In genomic region chr10:110571093-110571743, GRCh38 we compare ENCODE assay signal across 19 cellular contexts.
"Had no signal": no experiment of that assay in that cellular context is flagged by ENCODE, and none has a peak within 500 bp of the region (broad histone marks: within the 10 kb centered on the region; RNA-seq: fewer than 3 reads in every experiment).

No MANE protein-coding gene starts in this region.

- H3K4me3 Mint-ChIP-seq: activated CD8-positive, alpha-beta memory T cell treated with anti-CD3 and anti-CD28 coated beads, Interleukin-2, amount 10 ng/mL, durations not matched to agents 7 days and 5 days; activated naive CD8-positive, alpha-beta T cell treated with anti-CD3 and anti-CD28 coated beads, Interleukin-2, amount 10 ng/mL, durations not matched to agents 7 days and 5 days; activated T-cell treated with anti-CD3 and anti-CD28 coated beads, Interleukin-2, amount 50 U/mL, for 4 hours; natural killer cell; T-helper 1 cell treated with Interleukin-12 subunit alpha and Interleukin-12 subunit beta and Interleukin-4 antibody, amounts not matched to agents 30 μg/mL and 1 μg/mL, for 36 hours had no signal

- H3K4me3 ChIP-seq: esophagus squamous epithelium, mucosa of descending colon, psoas muscle, sigmoid colon, transverse colon had no signal

- H3K9me3 Mint-ChIP-seq: activated naive CD8-positive, alpha-beta T cell treated with anti-CD3 and anti-CD28 coated beads, Interleukin-2, amount 10 ng/mL, durations not matched to agents 7 days and 5 days; activated T-cell treated with anti-CD3 and anti-CD28 coated beads, Interleukin-2, amount 50 U/mL, for 4 hours; natural killer cell; T-helper 1 cell treated with Interleukin-12 subunit alpha and Interleukin-12 subunit beta and Interleukin-4 antibody, amounts not matched to agents 30 μg/mL and 1 μg/mL, for 36 hours had no signal

- FAIRE-seq: bronchial epithelial cell had no signal

- H3K9me3 ChIP-seq: esophagus squamous epithelium, mucosa of descending colon, psoas muscle, sigmoid colon, transverse colon had no signal

- H3K27me3 Mint-ChIP-seq: activated CD8-positive, alpha-beta memory T cell treated with anti-CD3 and anti-CD28 coated beads, Interleukin-2, amount 10 ng/mL, durations not matched to agents 7 days and 5 days; activated naive CD8-positive, alpha-beta T cell treated with anti-CD3 and anti-CD28 coated beads, Interleukin-2, amount 10 ng/mL, durations not matched to agents 7 days and 5 days had no signal

- H3K27ac ChIP-seq: esophagus squamous epithelium, psoas muscle, sigmoid colon, transverse colon had no signal

- DNase-seq: activated CD8-positive, alpha-beta memory T cell treated with anti-CD3 and anti-CD28 coated beads, Interleukin-2, amount 10 ng/mL, durations not matched to agents 7 days and 5 days; activated gamma-delta T cell treated with Interleukin-2 at 50 U/mL for 16 hours; activated naive CD8-positive, alpha-beta T cell treated with anti-CD3 and anti-CD28 coated beads, Interleukin-2, amount 10 ng/mL, durations not matched to agents 7 days and 5 days; activated T-cell treated with anti-CD3 and anti-CD28 coated beads, Interleukin-2, amount 50 U/mL, for 4 hours; aorta; esophagus squamous epithelium; foreskin fibroblast; glutamatergic neuron; mucosa of descending colon; natural killer cell; occipital lobe; psoas muscle; sigmoid colon; stimulated activated CD4-positive, alpha-beta T cell treated with anti-CD3 and anti-CD28 coated beads, Interleukin-2, amount 100 ng/mL, for 24 hours; stimulated activated naive CD4-positive, alpha-beta T cell; substantia nigra; transverse colon had no signal

- H3K27me3 ChIP-seq: esophagus squamous epithelium, sigmoid colon, transverse colon had no signal

- H3K27ac Mint-ChIP-seq: activated CD8-positive, alpha-beta memory T cell treated with anti-CD3 and anti-CD28 coated beads, Interleukin-2, amount 10 ng/mL, durations not matched to agents 7 days and 5 days; activated naive CD8-positive, alpha-beta T cell treated with anti-CD3 and anti-CD28 coated beads, Interleukin-2, amount 10 ng/mL, durations not matched to agents 7 days and 5 days; natural killer cell; T-helper 1 cell treated with Interleukin-12 subunit alpha and Interleukin-12 subunit beta and Interleukin-4 antibody, amounts not matched to agents 30 μg/mL and 1 μg/mL, for 36 hours had no signal

- ATAC-seq: activated CD8-positive, alpha-beta memory T cell treated with anti-CD3 and anti-CD28 coated beads, Interleukin-2, amount 10 ng/mL, durations not matched to agents 7 days and 5 days; activated T-cell treated with anti-CD3 and anti-CD28 coated beads, Interleukin-2, amount 50 U/mL, for 4 hours; mucosa of descending colon; natural killer cell; psoas muscle had no signal

- H3K36me3 Mint-ChIP-seq: natural killer cell had no signal
